In the genomic region with DNA sequence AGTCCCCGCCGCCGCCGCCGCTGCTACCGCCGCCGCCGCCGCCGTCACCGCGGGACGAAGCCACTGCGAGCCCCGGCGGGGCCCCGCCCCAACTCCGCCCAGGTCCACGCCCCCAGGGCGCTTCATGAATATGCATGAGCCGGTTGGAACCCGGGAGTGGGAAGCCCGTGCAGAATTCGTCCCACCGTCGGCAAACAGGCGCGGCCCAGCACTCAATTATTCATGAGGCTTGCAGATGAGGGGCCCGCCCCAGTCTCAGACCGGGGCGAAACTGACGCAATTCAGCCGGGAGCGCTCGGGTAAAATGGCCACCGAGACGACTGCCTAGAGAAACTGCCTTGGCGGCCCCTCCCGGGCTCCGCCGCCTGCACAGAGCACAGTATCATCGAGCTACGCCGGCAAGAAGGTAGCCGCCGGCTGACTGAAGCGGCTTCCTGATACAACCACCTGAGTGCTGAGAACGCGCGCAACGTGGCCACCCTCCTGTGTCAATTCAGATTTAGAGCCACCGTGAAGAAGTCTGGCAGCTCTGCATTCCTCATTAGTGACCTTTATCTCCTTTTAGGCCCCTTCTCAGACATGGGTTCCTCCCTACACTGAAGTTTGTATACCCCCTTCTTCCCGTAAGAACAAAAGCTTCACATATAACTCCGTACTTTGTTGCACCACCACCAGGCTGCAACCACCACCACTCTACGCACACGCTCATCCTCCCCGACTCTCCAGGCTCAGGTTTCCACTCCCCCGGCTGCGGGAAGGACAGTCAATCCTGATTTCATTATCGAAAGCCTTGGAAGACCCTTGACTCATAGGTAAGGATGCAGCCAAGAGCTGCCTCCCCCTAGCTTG, we compare ENCODE assay signal across 1 cellular context.
TF ChIP-seq lines count a peak whose summit lies in the region.

A gene with protein sequence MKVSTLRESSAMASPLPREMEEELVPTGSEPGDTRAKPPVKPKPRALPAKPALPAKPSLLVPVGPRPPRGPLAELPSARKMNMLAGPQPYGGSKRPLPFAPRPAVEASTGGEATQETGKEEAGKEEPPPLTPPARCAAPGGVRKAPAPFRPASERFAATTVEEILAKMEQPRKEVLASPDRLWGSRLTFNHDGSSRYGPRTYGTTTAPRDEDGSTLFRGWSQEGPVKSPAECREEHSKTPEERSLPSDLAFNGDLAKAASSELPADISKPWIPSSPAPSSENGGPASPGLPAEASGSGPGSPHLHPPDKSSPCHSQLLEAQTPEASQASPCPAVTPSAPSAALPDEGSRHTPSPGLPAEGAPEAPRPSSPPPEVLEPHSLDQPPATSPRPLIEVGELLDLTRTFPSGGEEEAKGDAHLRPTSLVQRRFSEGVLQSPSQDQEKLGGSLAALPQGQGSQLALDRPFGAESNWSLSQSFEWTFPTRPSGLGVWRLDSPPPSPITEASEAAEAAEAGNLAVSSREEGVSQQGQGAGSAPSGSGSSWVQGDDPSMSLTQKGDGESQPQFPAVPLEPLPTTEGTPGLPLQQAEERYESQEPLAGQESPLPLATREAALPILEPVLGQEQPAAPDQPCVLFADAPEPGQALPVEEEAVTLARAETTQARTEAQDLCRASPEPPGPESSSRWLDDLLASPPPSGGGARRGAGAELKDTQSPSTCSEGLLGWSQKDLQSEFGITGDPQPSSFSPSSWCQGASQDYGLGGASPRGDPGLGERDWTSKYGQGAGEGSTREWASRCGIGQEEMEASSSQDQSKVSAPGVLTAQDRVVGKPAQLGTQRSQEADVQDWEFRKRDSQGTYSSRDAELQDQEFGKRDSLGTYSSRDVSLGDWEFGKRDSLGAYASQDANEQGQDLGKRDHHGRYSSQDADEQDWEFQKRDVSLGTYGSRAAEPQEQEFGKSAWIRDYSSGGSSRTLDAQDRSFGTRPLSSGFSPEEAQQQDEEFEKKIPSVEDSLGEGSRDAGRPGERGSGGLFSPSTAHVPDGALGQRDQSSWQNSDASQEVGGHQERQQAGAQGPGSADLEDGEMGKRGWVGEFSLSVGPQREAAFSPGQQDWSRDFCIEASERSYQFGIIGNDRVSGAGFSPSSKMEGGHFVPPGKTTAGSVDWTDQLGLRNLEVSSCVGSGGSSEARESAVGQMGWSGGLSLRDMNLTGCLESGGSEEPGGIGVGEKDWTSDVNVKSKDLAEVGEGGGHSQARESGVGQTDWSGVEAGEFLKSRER (N-terminal part only) (minus strand): TSS at position 67 of the 849 bp plus-strand sequence. CDS start 3,067 bp downstream, outside the sequence.

TF ChIP-seq in HepG2, 621 proteins besides CTCF, POLR2A, EP300 and RAD21 (continued from another document and continues in another):
- TF ChIP-seq, protein P1, sequence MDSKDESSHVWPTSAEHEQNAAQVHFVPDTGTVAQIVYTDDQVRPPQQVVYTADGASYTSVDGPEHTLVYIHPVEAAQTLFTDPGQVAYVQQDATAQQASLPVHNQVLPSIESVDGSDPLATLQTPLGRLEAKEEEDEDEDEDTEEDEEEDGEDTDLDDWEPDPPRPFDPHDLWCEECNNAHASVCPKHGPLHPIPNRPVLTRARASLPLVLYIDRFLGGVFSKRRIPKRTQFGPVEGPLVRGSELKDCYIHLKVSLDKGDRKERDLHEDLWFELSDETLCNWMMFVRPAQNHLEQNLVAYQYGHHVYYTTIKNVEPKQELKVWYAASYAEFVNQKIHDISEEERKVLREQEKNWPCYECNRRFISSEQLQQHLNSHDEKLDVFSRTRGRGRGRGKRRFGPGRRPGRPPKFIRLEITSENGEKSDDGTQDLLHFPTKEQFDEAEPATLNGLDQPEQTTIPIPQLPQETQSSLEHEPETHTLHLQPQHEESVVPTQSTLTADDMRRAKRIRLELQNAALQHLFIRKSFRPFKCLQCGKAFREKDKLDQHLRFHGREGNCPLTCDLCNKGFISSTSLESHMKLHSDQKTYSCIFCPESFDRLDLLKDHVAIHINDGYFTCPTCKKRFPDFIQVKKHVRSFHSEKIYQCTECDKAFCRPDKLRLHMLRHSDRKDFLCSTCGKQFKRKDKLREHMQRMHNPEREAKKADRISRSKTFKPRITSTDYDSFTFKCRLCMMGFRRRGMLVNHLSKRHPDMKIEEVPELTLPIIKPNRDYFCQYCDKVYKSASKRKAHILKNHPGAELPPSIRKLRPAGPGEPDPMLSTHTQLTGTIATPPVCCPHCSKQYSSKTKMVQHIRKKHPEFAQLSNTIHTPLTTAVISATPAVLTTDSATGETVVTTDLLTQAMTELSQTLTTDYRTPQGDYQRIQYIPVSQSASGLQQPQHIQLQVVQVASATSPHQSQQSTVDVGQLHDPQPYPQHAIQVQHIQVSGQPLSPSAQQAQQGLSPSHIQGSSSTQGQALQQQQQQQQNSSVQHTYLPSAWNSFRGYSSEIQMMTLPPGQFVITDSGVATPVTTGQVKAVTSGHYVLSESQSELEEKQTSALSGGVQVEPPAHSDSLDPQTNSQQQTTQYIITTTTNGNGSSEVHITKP (CRISPR knock-in tag; IDR thresholded peaks at IDR 0.05; ENCODE audit: low read depth), result peak; percentile 59; the same call in 1 of the 2 replicates
- TF ChIP-seq, protein P2, sequence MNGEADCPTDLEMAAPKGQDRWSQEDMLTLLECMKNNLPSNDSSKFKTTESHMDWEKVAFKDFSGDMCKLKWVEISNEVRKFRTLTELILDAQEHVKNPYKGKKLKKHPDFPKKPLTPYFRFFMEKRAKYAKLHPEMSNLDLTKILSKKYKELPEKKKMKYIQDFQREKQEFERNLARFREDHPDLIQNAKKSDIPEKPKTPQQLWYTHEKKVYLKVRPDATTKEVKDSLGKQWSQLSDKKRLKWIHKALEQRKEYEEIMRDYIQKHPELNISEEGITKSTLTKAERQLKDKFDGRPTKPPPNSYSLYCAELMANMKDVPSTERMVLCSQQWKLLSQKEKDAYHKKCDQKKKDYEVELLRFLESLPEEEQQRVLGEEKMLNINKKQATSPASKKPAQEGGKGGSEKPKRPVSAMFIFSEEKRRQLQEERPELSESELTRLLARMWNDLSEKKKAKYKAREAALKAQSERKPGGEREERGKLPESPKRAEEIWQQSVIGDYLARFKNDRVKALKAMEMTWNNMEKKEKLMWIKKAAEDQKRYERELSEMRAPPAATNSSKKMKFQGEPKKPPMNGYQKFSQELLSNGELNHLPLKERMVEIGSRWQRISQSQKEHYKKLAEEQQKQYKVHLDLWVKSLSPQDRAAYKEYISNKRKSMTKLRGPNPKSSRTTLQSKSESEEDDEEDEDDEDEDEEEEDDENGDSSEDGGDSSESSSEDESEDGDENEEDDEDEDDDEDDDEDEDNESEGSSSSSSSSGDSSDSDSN (CRISPR knock-in tag; IDR thresholded peaks at IDR 0.05), result peak; percentile 64; the same call in 1 of the 2 replicates
- TF ChIP-seq MEIS2 (CRISPR knock-in tag; IDR thresholded peaks at IDR 0.05) (peak; percentile 41; the same call in 1 of the 2 replicates), YEATS4 (CRISPR knock-in tag; IDR thresholded peaks at IDR 0.05; ENCODE audit: borderline replicate concordance) (peak; percentile 84), IRF2 (CRISPR knock-in tag; IDR thresholded peaks at IDR 0.05) (peak; percentile 51; the same call in 1 of the 2 replicates), AKAP8 (CRISPR knock-in tag; IDR thresholded peaks at IDR 0.05) (no peak), FOSL1 (CRISPR knock-in tag; IDR thresholded peaks at IDR 0.05; ENCODE audit: borderline replicate concordance) (no peak), FOXA3 (CRISPR knock-in tag; IDR thresholded peaks at IDR 0.05) (no peak), SP1 (IDR thresholded peaks at IDR 0.05) (no peak), SP1 (CRISPR knock-in tag; IDR thresholded peaks at IDR 0.05) (peak; percentile 62), ZNF160 (CRISPR knock-in tag; IDR thresholded peaks at IDR 0.05) (0 out of 2 replicates have a peak, but pooled peaks have one; percentile 24), KDM5A (IDR thresholded peaks at IDR 0.05; ENCODE audit: borderline replicate concordance, low read length) (no peak; the same call in 1 of the 2 replicates), ZNF766 (CRISPR knock-in tag; IDR thresholded peaks at IDR 0.05; ENCODE audit: borderline replicate concordance) (peak; percentile 55; the same call in 1 of the 2 replicates), NCOA1 (CRISPR knock-in tag; IDR thresholded peaks at IDR 0.05) (no peak), RARG (CRISPR knock-in tag; IDR thresholded peaks at IDR 0.05; ENCODE audit: low read depth) (no peak), ZFP36L1 (CRISPR knock-in tag; IDR thresholded peaks at IDR 0.05) (no peak), ZNF577 (CRISPR knock-in tag; IDR thresholded peaks at IDR 0.05; ENCODE audit: borderline replicate concordance, low read depth) (no peak), ZNF234 (CRISPR knock-in tag; conservative IDR thresholded peaks at IDR 0.05) (no peak), PRMT3 (CRISPR knock-in tag; IDR thresholded peaks at IDR 0.05; ENCODE audit: borderline replicate concordance, low read depth) (no peak), HNRNPK (IDR thresholded peaks at IDR 0.05; ENCODE audit: low read depth, low read length, poor library complexity, severe bottlenecking) (no peak), AGO1 (IDR thresholded peaks at IDR 0.05; ENCODE audit: low read depth, low read length, poor library complexity, severe bottlenecking) (peak; percentile 55), ZNF205 (CRISPR knock-in tag; IDR thresholded peaks at IDR 0.05) (peak; percentile 75; the same call in 1 of the 2 replicates), TEAD3 (CRISPR knock-in tag; optimal IDR thresholded peaks at IDR 0.05; ENCODE audit: borderline replicate concordance) (peak; percentile 7), MAZ (IDR thresholded peaks at IDR 0.05; ENCODE audit: borderline replicate concordance, low read depth, low read length) (peak; percentile 24; the same call in 1 of the 2 replicates), MAZ (CRISPR knock-in tag; IDR thresholded peaks at IDR 0.05; ENCODE audit: low read depth) (peak; percentile 48), ZKSCAN1 (IDR thresholded peaks at IDR 0.05; ENCODE audit: low read length) (no peak)
- TF ChIP-seq, protein P3, sequence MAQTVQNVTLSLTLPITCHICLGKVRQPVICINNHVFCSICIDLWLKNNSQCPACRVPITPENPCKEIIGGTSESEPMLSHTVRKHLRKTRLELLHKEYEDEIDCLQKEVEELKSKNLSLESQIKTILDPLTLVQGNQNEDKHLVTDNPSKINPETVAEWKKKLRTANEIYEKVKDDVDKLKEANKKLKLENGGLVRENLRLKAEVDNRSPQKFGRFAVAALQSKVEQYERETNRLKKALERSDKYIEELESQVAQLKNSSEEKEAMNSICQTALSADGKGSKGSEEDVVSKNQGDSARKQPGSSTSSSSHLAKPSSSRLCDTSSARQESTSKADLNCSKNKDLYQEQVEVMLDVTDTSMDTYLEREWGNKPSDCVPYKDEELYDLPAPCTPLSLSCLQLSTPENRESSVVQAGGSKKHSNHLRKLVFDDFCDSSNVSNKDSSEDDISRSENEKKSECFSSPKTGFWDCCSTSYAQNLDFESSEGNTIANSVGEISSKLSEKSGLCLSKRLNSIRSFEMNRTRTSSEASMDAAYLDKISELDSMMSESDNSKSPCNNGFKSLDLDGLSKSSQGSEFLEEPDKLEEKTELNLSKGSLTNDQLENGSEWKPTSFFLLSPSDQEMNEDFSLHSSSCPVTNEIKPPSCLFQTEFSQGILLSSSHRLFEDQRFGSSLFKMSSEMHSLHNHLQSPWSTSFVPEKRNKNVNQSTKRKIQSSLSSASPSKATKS (CRISPR knock-in tag; IDR thresholded peaks at IDR 0.05), result no peak
- TF ChIP-seq, protein P4, sequence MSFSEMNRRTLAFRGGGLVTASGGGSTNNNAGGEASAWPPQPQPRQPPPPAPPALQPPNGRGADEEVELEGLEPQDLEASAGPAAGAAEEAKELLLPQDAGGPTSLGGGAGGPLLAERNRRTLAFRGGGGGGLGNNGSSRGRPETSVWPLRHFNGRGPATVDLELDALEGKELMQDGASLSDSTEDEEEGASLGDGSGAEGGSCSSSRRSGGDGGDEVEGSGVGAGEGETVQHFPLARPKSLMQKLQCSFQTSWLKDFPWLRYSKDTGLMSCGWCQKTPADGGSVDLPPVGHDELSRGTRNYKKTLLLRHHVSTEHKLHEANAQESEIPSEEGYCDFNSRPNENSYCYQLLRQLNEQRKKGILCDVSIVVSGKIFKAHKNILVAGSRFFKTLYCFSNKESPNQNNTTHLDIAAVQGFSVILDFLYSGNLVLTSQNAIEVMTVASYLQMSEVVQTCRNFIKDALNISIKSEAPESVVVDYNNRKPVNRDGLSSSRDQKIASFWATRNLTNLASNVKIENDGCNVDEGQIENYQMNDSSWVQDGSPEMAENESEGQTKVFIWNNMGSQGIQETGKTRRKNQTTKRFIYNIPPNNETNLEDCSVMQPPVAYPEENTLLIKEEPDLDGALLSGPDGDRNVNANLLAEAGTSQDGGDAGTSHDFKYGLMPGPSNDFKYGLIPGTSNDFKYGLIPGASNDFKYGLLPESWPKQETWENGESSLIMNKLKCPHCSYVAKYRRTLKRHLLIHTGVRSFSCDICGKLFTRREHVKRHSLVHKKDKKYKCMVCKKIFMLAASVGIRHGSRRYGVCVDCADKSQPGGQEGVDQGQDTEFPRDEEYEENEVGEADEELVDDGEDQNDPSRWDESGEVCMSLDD (CRISPR knock-in tag; IDR thresholded peaks at IDR 0.05; ENCODE audit: borderline replicate concordance), result no peak
- TF ChIP-seq, protein P5, sequence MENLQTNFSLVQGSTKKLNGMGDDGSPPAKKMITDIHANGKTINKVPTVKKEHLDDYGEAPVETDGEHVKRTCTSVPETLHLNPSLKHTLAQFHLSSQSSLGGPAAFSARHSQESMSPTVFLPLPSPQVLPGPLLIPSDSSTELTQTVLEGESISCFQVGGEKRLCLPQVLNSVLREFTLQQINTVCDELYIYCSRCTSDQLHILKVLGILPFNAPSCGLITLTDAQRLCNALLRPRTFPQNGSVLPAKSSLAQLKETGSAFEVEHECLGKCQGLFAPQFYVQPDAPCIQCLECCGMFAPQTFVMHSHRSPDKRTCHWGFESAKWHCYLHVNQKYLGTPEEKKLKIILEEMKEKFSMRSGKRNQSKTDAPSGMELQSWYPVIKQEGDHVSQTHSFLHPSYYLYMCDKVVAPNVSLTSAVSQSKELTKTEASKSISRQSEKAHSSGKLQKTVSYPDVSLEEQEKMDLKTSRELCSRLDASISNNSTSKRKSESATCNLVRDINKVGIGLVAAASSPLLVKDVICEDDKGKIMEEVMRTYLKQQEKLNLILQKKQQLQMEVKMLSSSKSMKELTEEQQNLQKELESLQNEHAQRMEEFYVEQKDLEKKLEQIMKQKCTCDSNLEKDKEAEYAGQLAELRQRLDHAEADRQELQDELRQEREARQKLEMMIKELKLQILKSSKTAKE (CRISPR knock-in tag; IDR thresholded peaks at IDR 0.05; ENCODE audit: borderline replicate concordance), result no peak
